8 cellular contexts compared by ENCODE assay signal in genomic region chr1:225880636-225881035, GRCh38. TPM values are rescaled to one million over a fixed set of nuclear protein-coding genes. Genes with fewer than 3 reads are reported as not detected.
A peak's percentile ranks its signal among the peaks of the same experiment; 100 is the strongest.
DNase-seq lines count a peak whose midpoint lies in the region; ATAC-seq and TF ChIP-seq lines count a peak whose summit lies in the region.

No MANE protein-coding gene starts in this region.

- RAD21 ChIA-PET in HCT116 (lab: Charles Lee; ENCODE audit: low non-redundant PET in 1 of 2, low total read pairs in 2 of 2, uncharacterized antibody in 2 of 2, unreplicated experiment in 2 of 2) = no interaction called here

- H3K4me3 ChIP-seq in HCT116 (replicated peaks in 1 of 2; ENCODE audit: low read depth in 1 of 2, low read length in 2 of 2) (no peak overlapping the region), gastroesophageal sphincter (peak overlapping the region in 1 of 2 donors; percentile 95), gastrocnemius medialis (peak overlapping the region in 3 of 4 donors; percentile 77 to 91 (median 85))

- CTCF ChIA-PET in HCT116 (lab: Charles Lee) = interaction anchor here (1.0 kb wide), 1 partner anchor 29 kb away, joined by 3 read pairs; no protein-coding TSS in a partner anchor
- CTCF ChIA-PET in T-cell (lab: Charles Lee) = interaction anchor here (0.6 to 4.6 kb wide), 6 partner anchors 16 to 103 kb away, joined by 3 to 18 read pairs (median 4); partner anchors contain the start of genes PYCR2 (in 1 of the 2) and SRP9 (in 1 of the 2)

- H3K9me3 ChIP-seq in HCT116 (ENCODE audit: control insufficient read depth in 1 of 2, insufficient read depth in 1 of 2, low read depth in 1 of 2, low read length in 2 of 2) (no peaks in the 10 kb centered on the region), gastroesophageal sphincter (no peaks in the 10 kb centered on the region), gastrocnemius medialis (no peaks in the 10 kb centered on the region)

- H3K27me3 Mint-ChIP-seq in T-cell = no peaks in the 10 kb centered on the region

- no peaks in the 10 kb centered on the region; the same call in 1 of the 2 replicates for H3K79me2 ChIP-seq in HCT116 (ENCODE audit: insufficient read depth, low read length)

- H3K9me3 Mint-ChIP-seq in T-cell = no peaks in the 10 kb centered on the region

- H3K27me3 ChIP-seq in HCT116 (ENCODE audit: insufficient read depth, low read length) (no peaks in the 10 kb centered on the region), gastroesophageal sphincter (no peaks in the 10 kb centered on the region), gastrocnemius medialis (no peaks in the 10 kb centered on the region)

- H3K27ac Mint-ChIP-seq in T-cell = peak overlapping the region; percentile 93

- ATAC-seq in HCT116 (no peak), T-cell (replicated peaks in 1 of 4) (peak in 1 of 4 experiments; percentile 1), gastroesophageal sphincter (no peak), gastrocnemius medialis (no peak)

- no peaks in the 10 kb centered on the region for H4K20me1 ChIP-seq in HCT116 (ENCODE audit: insufficient read depth)

- H3K4me1 Mint-ChIP-seq in T-cell = peaks cover 62 to 65% (median 65%) of the 10 kb centered on the region in 3 donors

- peaks cover 20% of the 10 kb centered on the region for H3K36me3 Mint-ChIP-seq in T-cell

- H3K4me1 ChIP-seq in HCT116 (ENCODE audit: control insufficient read depth in 1 of 2, insufficient read depth in 2 of 2, low read length in 2 of 2) = peaks cover 46 to 61% of the 10 kb centered on the region in 2 experiments
- peaks cover 0 to 58% (median 28%) of the 10 kb centered on the region in 3 donors for H3K4me1 ChIP-seq in gastroesophageal sphincter
- H3K4me1 ChIP-seq in gastrocnemius medialis = peaks cover 54 to 55% of the 10 kb centered on the region in 2 donors

- peak overlapping the region; percentile 99 for H3K4me2 ChIP-seq in HCT116 (ENCODE audit: low read length)

- POLR2A ChIA-PET in HCT116 (lab: Charles Lee) = interaction anchor here (0.9 kb wide), 1 partner anchor 110 kb away, joined by 3 read pairs; no protein-coding TSS in a partner anchor
- POLR2A ChIA-PET in T-cell (lab: Charles Lee) = interaction anchor here (0.7 to 1.5 kb wide), 4 partner anchors 10 to 102 kb away, joined by 3 to 7 read pairs (median 4); partner anchors contain the start of gene PYCR2 (in 1 of the 2)

- 0 out of 2 replicates have a peak overlapping the region, but pooled peaks have one; percentile 86 for H3K9ac ChIP-seq in HCT116 (ENCODE audit: low read length)

- WGBS in gastroesophageal sphincter (ENCODE audit: low coverage in 1 of 2), 2 donors = 57 to 59% methylated on average over 4 to 5 of the region's 5 CpGs

- no peak overlapping the region for H2AFZ ChIP-seq in HCT116 (ENCODE audit: low read depth, low read length, poor library complexity, severe bottlenecking)

- intact Hi-C loops in HCT116 (cut with micrococcal nuclease) = loop anchor here (5.0 to 10.0 kb wide), 2 partner anchors 68 to 106 kb away; partner anchors contain the start of genes EPHX1 and SRP9
- intact Hi-C loops in gastrocnemius medialis (cut with DNase I; ENCODE audit: low total_unique reads) = loop anchor here (2.0 to 10.0 kb wide), 4 partner anchors 44 to 182 kb away; partner anchors contain the start of genes H3-3A, PYCR2 and SDE2

- no TSS peak for BruUV-seq in HCT116 (replicated peaks; lab: Mats Ljungman, UMichigan)

- no peak overlapping the region for H3K27ac ChIP-seq in HCT116 (ENCODE audit: low read depth, low read length)
- peak overlapping the region in 3 of 4 donors; percentile 77 to 87 (median 83) for H3K27ac ChIP-seq in gastroesophageal sphincter
- peak overlapping the region; percentile 86 to 98 (median 89) for H3K27ac ChIP-seq in gastrocnemius medialis

- H3K9me2 ChIP-seq in HCT116 (ENCODE audit: insufficient read depth) = no peaks in the 10 kb centered on the region

- TF ChIP-seq CTCF in HCT116 (IDR thresholded peaks at IDR 0.05 in 2 of 3, conservative IDR thresholded peaks at IDR 0.05 in 1 of 3; ENCODE audit: borderline replicate concordance in 1 of 3, insufficient read depth in 1 of 3, low read depth in 2 of 3, low read length in 2 of 3) = no peak
- TF ChIP-seq CTCF in gastroesophageal sphincter (IDR thresholded peaks at IDR 0.05) = no peak
- no peak for TF ChIP-seq CTCF in gastrocnemius medialis (IDR thresholded peaks at IDR 0.05 in 4 of 5, conservative IDR thresholded peaks at IDR 0.05 in 1 of 5)

- in situ Hi-C loops in gastrocnemius medialis (cut with MboI; ENCODE audit: low sequenced_read_pairs in 4 of 4) = no loop called here

- H3K36me3 ChIP-seq in HCT116 (ENCODE audit: control insufficient read depth in 1 of 2, insufficient read depth in 2 of 2, low read length in 2 of 2) (peaks cover 0 to 5% of the 10 kb centered on the region in 2 experiments; a peak in 2 of 4 replicates), gastroesophageal sphincter (peaks cover 0 to 15% of the 10 kb centered on the region in 2 donors), gastrocnemius medialis (no peaks in the 10 kb centered on the region)

- TF ChIP-seq RAD21 in HCT116 (IDR thresholded peaks at IDR 0.05; ENCODE audit: low read depth) = no peak

- H3K4me3 Mint-ChIP-seq in T-cell = peak overlapping the region; percentile 87 to 95 (median 91)

- no peak for TF ChIP-seq POLR2A in HCT116 (IDR thresholded peaks at IDR 0.05; ENCODE audit: borderline replicate concordance, extremely low read depth, insufficient read depth, insufficient read length)
- TF ChIP-seq POLR2A in gastroesophageal sphincter (IDR thresholded peaks at IDR 0.05) = no peak
- no peak for TF ChIP-seq POLR2A in gastrocnemius medialis (IDR thresholded peaks at IDR 0.05)

- DNase-seq in HCT116 (ENCODE audit: low read depth, low spot score) (no peak), T-cell (no peak), gastrocnemius medialis (no peak), hippocampal formation (lab: John Stamatoyannopoulos, UW) (no peak), NCI-H69 (lab: John Stamatoyannopoulos, UW) (no peak)
- DNase-seq in effector CD8-positive, alpha-beta T cell (lab: John Stamatoyannopoulos, UW) = no peak
- DNase-seq in stimulated activated CD4-positive, alpha-beta T cell treated with anti-CD3 and anti-CD28 coated beads, Interleukin-4, amount 100 ng/mL, for 24 hours = no peak

- TF ChIP-seq EP300 in gastroesophageal sphincter (IDR thresholded peaks at IDR 0.05) = no peak

TF ChIP-seq in HCT116, 20 proteins besides CTCF, POLR2A, EP300 and RAD21:
- TF ChIP-seq TCF7L2 (IDR thresholded peaks at IDR 0.05; ENCODE audit: borderline replicate concordance, extremely low read depth, insufficient read depth, insufficient read length) = no peak
- no peak for TF ChIP-seq ZFX (IDR thresholded peaks at IDR 0.05)
- no peak for TF ChIP-seq SRF (IDR thresholded peaks at IDR 0.05; ENCODE audit: low read depth)
- TF ChIP-seq CBX3 (IDR thresholded peaks at IDR 0.05; ENCODE audit: low read depth) = no peak
- no peak for TF ChIP-seq ZNF274 (IDR thresholded peaks at IDR 0.05; ENCODE audit: low read depth, low read length)
- TF ChIP-seq ATF3 (IDR thresholded peaks at IDR 0.05) = no peak
- no peak for TF ChIP-seq ELF1 (IDR thresholded peaks at IDR 0.05; ENCODE audit: borderline replicate concordance, low read depth)
- TF ChIP-seq ZBTB33 (IDR thresholded peaks at IDR 0.05; ENCODE audit: extremely low read depth, insufficient replicate concordance, low read length) = no peak
- TF ChIP-seq MAX (IDR thresholded peaks at IDR 0.05) = no peak

RNA-seq across cellular contexts. Expression of gene TMEM63A, which starts 1.5 kb away (rescaled TPM):
- total RNA-seq in HCT116 (2021; ENCODE audit: unreplicated experiment) (24.4 TPM), T-cell (100 to 1,000 TPM; 332 to 473 (median 390) TPM), gastroesophageal sphincter (10 to 100 TPM; 10.9 to 55.9 (median 23.8) TPM), gastrocnemius medialis (10 to 100 TPM in 2 of 4 donors, 1 to 10 TPM in 2; 6.3 to 19.5 (median 10.6) TPM)
- polyA plus RNA-seq in HCT116 (2012) = 15.2 and 15.4 TPM in 2 replicates

RNA-seq across cellular contexts. Expression of gene LEFTY1, which starts 8.3 kb away (rescaled TPM):
- 0.64 TPM for total RNA-seq in HCT116 (2021; ENCODE audit: unreplicated experiment)
- polyA plus RNA-seq in HCT116 (2012) = 0.10 TPM in 2 replicates
- under 1 TPM; 0.23 to 0.63 (median 0.35) TPM for total RNA-seq in T-cell
- 1 to 10 TPM in 1 of 4 donors, under 1 TPM in 1, not detected in 2; 0.35 to 1.4 TPM for total RNA-seq in gastroesophageal sphincter
- under 1 TPM in 1 of 4 donors, not detected in 3; 0.97 TPM for total RNA-seq in gastrocnemius medialis

RNA-seq across cellular contexts. Expression of gene PYCR2, which starts 43.4 kb away (rescaled TPM):
- total RNA-seq in HCT116 (2021; ENCODE audit: unreplicated experiment) (107 TPM), T-cell (100 to 1,000 TPM in 3 of 5 donors, 10 to 100 TPM in 2; 54.4 to 138 (median 126) TPM), gastroesophageal sphincter (10 to 100 TPM; 43.6 to 65.5 (median 50.6) TPM), gastrocnemius medialis (10 to 100 TPM; 31.9 to 50.3 (median 42.5) TPM)
- 122 and 164 TPM in 2 replicates for polyA plus RNA-seq in HCT116 (2012)

Comparison
In these comparisons a context has a peak if more than half of its experiments do, and no peak if none do; other contexts are left out.
1. H3K4me3 ChIP-seq: peak in gastrocnemius medialis (3 of 4); none in HCT116 (0 of 2).
2. RNA of gene TMEM63A, which starts 1.5 kb away (total RNA-seq): 332 to 473 TPM in T-cell; 10.9 to 55.9 TPM in gastroesophageal sphincter, 24.4 TPM in HCT116 (single experiment) and 6.3 to 19.5 TPM in gastrocnemius medialis; every median in the first group is over 4 times any median in the second.